1 cellular context compared by ENCODE assay signal in genomic region chr3:141737828-141738635, GRCh38.
TF ChIP-seq lines count a peak whose summit lies in the region.

TSS of gene RNF7 (plus strand) at chr3:141738298. CDS start at chr3:141738342, 44 bp downstream.

TF ChIP-seq in SK-N-SH, 30 proteins besides CTCF, POLR2A, EP300 and RAD21 (continued from another document):
- peak; percentile 36; the same call in 1 of the 2 replicates for TF ChIP-seq MAX (IDR thresholded peaks at IDR 0.05; ENCODE audit: low read depth)
- TF ChIP-seq NFIC (IDR thresholded peaks at IDR 0.05; ENCODE audit: borderline replicate concordance), result peak; percentile 22; the same call in 1 of the 2 replicates
- no peak for TF ChIP-seq GATA2 (CRISPR knock-in tag; IDR thresholded peaks at IDR 0.05)
- no peak for TF ChIP-seq EZH2phosphoT487 (IDR thresholded peaks at IDR 0.05; ENCODE audit: borderline replicate concordance, low read depth)
- peak; percentile 64 for TF ChIP-seq NRF1 (IDR thresholded peaks at IDR 0.05; ENCODE audit: low read depth, low read length)
- peak; percentile 77 for TF ChIP-seq CHD2 (IDR thresholded peaks at IDR 0.05; ENCODE audit: low read length, partially characterized antibody)
